In the genomic region with DNA sequence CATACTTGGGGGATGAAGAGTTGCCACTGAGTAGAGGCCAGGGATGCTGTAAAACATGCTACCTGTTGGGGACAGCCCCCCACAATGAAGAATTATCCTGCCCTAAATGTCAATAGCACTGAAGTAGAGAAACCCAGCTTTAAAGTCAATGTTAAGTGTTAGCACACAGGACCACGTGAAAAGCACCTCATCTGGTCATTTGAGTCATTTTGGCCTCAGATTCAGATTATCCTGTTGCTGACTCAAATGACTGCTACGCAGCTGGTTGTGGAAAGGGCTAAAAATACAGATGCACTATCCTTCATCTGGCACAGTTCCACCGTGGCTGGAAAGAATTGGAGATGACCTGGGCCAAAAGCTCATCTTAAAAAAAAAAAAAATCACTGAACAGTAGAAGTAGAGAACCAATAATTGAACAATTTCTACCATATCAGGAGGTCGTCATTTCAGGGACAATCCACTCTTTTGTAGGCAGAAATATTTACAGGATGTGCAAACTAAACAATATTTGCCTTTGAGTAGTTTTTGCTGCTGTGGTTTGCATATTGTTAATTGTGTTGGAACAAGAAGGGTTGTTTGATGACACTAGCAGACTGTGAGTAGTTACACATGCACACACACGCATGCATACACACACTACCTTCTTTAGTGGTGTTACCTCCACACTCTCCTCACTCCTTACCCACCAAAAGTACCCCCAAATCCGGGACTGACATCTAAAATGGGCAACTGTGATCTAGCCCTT, we compare ENCODE assay signal across 11 cellular contexts.
DNase-seq lines count a peak whose midpoint lies in the region; ATAC-seq, FAIRE-seq and TF ChIP-seq lines count a peak whose summit lies in the region.
"Had no signal": no experiment of that assay in that cellular context is flagged by ENCODE, and none has a peak within 500 bp of the region (broad histone marks: within the 10 kb centered on the region; RNA-seq: fewer than 3 reads in every experiment).

No MANE protein-coding gene starts in this region.

- TF ChIP-seq CTCF in K562 (IDR thresholded peaks at IDR 0.05 in 2 of 3, conservative IDR thresholded peaks at IDR 0.05 in 1 of 3; ENCODE audit: insufficient read depth in 2 of 3, low read depth in 1 of 3, low read length in 3 of 3), result no peak
- TF ChIP-seq CTCF in right atrium auricular region (IDR thresholded peaks at IDR 0.05), result no peak
- no peak for TF ChIP-seq CTCF in GM13976 (IDR thresholded peaks at IDR 0.05; ENCODE audit: borderline replicate concordance, control extremely low read depth, extremely low read depth, insufficient read depth, missing control alignments)

- intact Hi-C loops in K562 (cut with micrococcal nuclease), result loop anchor here (10.0 kb wide), 1 partner anchor 385 kb away; no protein-coding TSS in a partner anchor

- no peaks in the 10 kb centered on the region for H3K36me3 ChIP-seq in K562 (ENCODE audit: control insufficient read depth, insufficient read depth, low read length)
- no peaks in the 10 kb centered on the region for H3K36me3 ChIP-seq in right atrium auricular region

- peaks cover 4% of the 10 kb centered on the region for H3K27me3 Mint-ChIP-seq in stimulated activated naive CD8-positive, alpha-beta T cell treated with anti-CD3 and anti-CD28 coated beads, Interleukin-15, Interleukin-2, amounts not matched to agents 100 ng/mL and 50 ng/mL, for 24 hours

- no peak overlapping the region for H3K4me2 ChIP-seq in K562 (ENCODE audit: insufficient read depth, low read length)

- ATAC-seq in K562 (no peak), HG02840 (IDR thresholded peaks at IDR 0.05; ENCODE audit: low FRiP score, unreplicated experiment) (no peak)

- H3K4me3 ChIP-seq in K562, result no peak overlapping the region
- no peak overlapping the region for H3K4me3 ChIP-seq in right atrium auricular region

- CTCF ChIA-PET in K562 (lab: Yijun Ruan, JAX; ENCODE audit: low intra/inter-chr PET ratio), result no interaction called here

- H3K36me3 Mint-ChIP-seq in stimulated activated naive CD8-positive, alpha-beta T cell treated with anti-CD3 and anti-CD28 coated beads, Interleukin-15, Interleukin-2, amounts not matched to agents 100 ng/mL and 50 ng/mL, for 24 hours (ENCODE audit: low read depth), result no peaks in the 10 kb centered on the region

- H3K9me3 Mint-ChIP-seq in stimulated activated naive CD8-positive, alpha-beta T cell treated with anti-CD3 and anti-CD28 coated beads, Interleukin-15, Interleukin-2, amounts not matched to agents 100 ng/mL and 50 ng/mL, for 24 hours, result no peaks in the 10 kb centered on the region

- no peak for FAIRE-seq in K562 (lab: Jason Lieb, UNC)
- FAIRE-seq: endometrium had no signal

- no peak for TF ChIP-seq EP300 in K562 (IDR thresholded peaks at IDR 0.05; ENCODE audit: low read length)

- no peak overlapping the region for H3K9ac ChIP-seq in K562 (ENCODE audit: insufficient read depth in 1 of 2, low read depth in 2 of 2, low read length in 2 of 2)

- no peaks in the 10 kb centered on the region for H3K79me2 ChIP-seq in K562 (ENCODE audit: control insufficient read depth, insufficient read depth, low read length)

- POLR2A ChIA-PET in K562 (lab: Yijun Ruan, JAX), result no interaction called here

- H3K4me1 ChIP-seq in K562 (replicated peaks in 1 of 2; ENCODE audit: control insufficient read depth in 2 of 2, insufficient read depth in 2 of 2, low read length in 2 of 2) (no peaks in the 10 kb centered on the region; a peak in 1 of 5 replicates), right atrium auricular region (peaks cover 0 to 33% of the 10 kb centered on the region in 2 donors)

- no peak for TF ChIP-seq POLR2A in K562 (conservative IDR thresholded peaks at IDR 0.05)

- no peak overlapping the region for H3K27ac ChIP-seq in K562 (ENCODE audit: extremely low read depth, low read depth, low read length)
- H3K27ac ChIP-seq in right atrium auricular region, result peak overlapping the region; percentile 74 to 81

- H3K9me1 ChIP-seq in K562 (ENCODE audit: control insufficient read depth, insufficient read depth, low read length), result no peaks in the 10 kb centered on the region

- H3K27ac Mint-ChIP-seq in stimulated activated naive CD8-positive, alpha-beta T cell treated with anti-CD3 and anti-CD28 coated beads, Interleukin-15, Interleukin-2, amounts not matched to agents 100 ng/mL and 50 ng/mL, for 24 hours, result peak overlapping the region; percentile 4

- no peaks in the 10 kb centered on the region; the same call in 1 of the 2 replicates for H3K9me3 ChIP-seq in K562 (replicated peaks; ENCODE audit: control insufficient read depth, insufficient read depth, low read depth, low read length)
- H3K9me3 ChIP-seq in right atrium auricular region, result no peaks in the 10 kb centered on the region

- H2AFZ ChIP-seq in K562 (ENCODE audit: low read depth, low read length), result no peak overlapping the region

- no peaks in the 10 kb centered on the region for H4K20me1 ChIP-seq in K562 (replicated peaks; ENCODE audit: control insufficient read depth, insufficient read depth, low read length)

- H3K4me3 Mint-ChIP-seq in stimulated activated naive CD8-positive, alpha-beta T cell treated with anti-CD3 and anti-CD28 coated beads, Interleukin-15, Interleukin-2, amounts not matched to agents 100 ng/mL and 50 ng/mL, for 24 hours, result no peak overlapping the region

- in situ Hi-C loops in K562 (cut with MboI) (no loop called here), GM13976 (cut with MboI; ENCODE audit: low sequenced_read_pairs, unreplicated experiment) (loop anchor here (10.0 kb wide), 1 partner anchor 265 kb away; no protein-coding TSS in a partner anchor)

- DNase-seq in HS-27A (ENCODE audit: low read depth) (peak; percentile 41), K562 (ENCODE audit: extremely low read depth in 1 of 4, low spot score in 3 of 4) (no peak), right atrium auricular region (ENCODE audit: low spot score) (no peak), NCI-H1092 (lab: John Stamatoyannopoulos, UW) (no peak), GM13976 (ENCODE audit: low spot score) (no peak), D341Med (ENCODE audit: low spot score) (no peak)
- DNase-seq: KBM-7, NCI-H82 had no signal

- WGBS in K562 (ENCODE audit: insufficient coverage, low coverage, missing lambda C conversion rate), result 2% methylated on average over 6 of the region's 6 CpGs

- no TSS peak for BruUV-seq in K562 (replicated peaks; lab: Mats Ljungman, UMichigan)

- peaks cover 16% of the 10 kb centered on the region for H3K4me1 Mint-ChIP-seq in stimulated activated naive CD8-positive, alpha-beta T cell treated with anti-CD3 and anti-CD28 coated beads, Interleukin-15, Interleukin-2, amounts not matched to agents 100 ng/mL and 50 ng/mL, for 24 hours (ENCODE audit: low read depth)

- no peak for TF ChIP-seq RAD21 in K562 (CRISPR knock-in tag; conservative IDR thresholded peaks at IDR 0.05 in 1 of 2, IDR thresholded peaks at IDR 0.05 in 1 of 2)

- H3K27me3 ChIP-seq in K562 (ENCODE audit: control insufficient read depth in 2 of 2, insufficient read depth in 2 of 2, low read length in 2 of 2) (no peaks in the 10 kb centered on the region), right atrium auricular region (no peaks in the 10 kb centered on the region)

TF ChIP-seq in K562, 482 proteins besides CTCF, POLR2A, EP300 and RAD21:
- TF ChIP-seq KLF16 (IDR thresholded peaks at IDR 0.05) (no peak), FOXK2 (conservative IDR thresholded peaks at IDR 0.05 in 1 of 2, IDR thresholded peaks at IDR 0.05 in 1 of 2; ENCODE audit: low read depth in 2 of 2) (no peak), RBM15 (IDR thresholded peaks at IDR 0.05; ENCODE audit: insufficient read depth, low read length) (no peak), FOSL1 (tag; conservative IDR thresholded peaks at IDR 0.05) (peak; percentile 64), BRCA1 (IDR thresholded peaks at IDR 0.05) (no peak), BRCA1 (CRISPR knock-in tag; IDR thresholded peaks at IDR 0.05) (no peak), JUNB (CRISPR knock-in tag; conservative IDR thresholded peaks at IDR 0.05) (no peak), CBFA2T2 (conservative IDR thresholded peaks at IDR 0.05) (no peak)
TF ChIP-seq in K562: peak in this region for 1.
